Comparison of ENCODE assay signal across 9 cellular contexts in genomic region chr12:26878661-26879119, GRCh38. TPM values are rescaled to one million over a fixed set of nuclear protein-coding genes. Genes with fewer than 3 reads are reported as not detected.
DNase-seq lines count a peak whose midpoint lies in the region; ATAC-seq, FAIRE-seq and TF ChIP-seq lines count a peak whose summit lies in the region.
"Had no signal": no experiment of that assay in that cellular context is flagged by ENCODE, and none has a peak within 500 bp of the region (broad histone marks: within the 10 kb centered on the region; RNA-seq: fewer than 3 reads in every experiment).

No MANE protein-coding gene starts in this region.

- no peaks in the 10 kb centered on the region for H3K27me3 ChIP-seq in tibial nerve
- H3K27me3 ChIP-seq: ascending aorta had no signal

- TF ChIP-seq CTCF in RWPE1 (conservative IDR thresholded peaks at IDR 0.05; ENCODE audit: low read depth), result no peak
- TF ChIP-seq CTCF in tibial nerve (IDR thresholded peaks at IDR 0.05), result no peak

- peak; percentile 33 to 57 for TF ChIP-seq EP300 in tibial nerve (IDR thresholded peaks at IDR 0.05)

- POLR2A ChIA-PET in RWPE1 (lab: Yijun Ruan, JAX; ENCODE audit: low non-redundant PET), result no interaction called here

- H3K9me3 ChIP-seq in tibial nerve, result no peaks in the 10 kb centered on the region
- H3K9me3 ChIP-seq: ascending aorta had no signal

- WGBS in tibial nerve, 2 donors, result 31 to 49% methylated on average over 6 of the region's 6 CpGs

- H3K4me1 ChIP-seq in tibial nerve, result peaks cover 0 to 21% (median 0%) of the 10 kb centered on the region in 4 donors
- H3K4me1 ChIP-seq: ascending aorta had no signal

- CTCF ChIA-PET in RWPE1 (lab: Yijun Ruan, JAX), result interaction anchor here (0.6 to 0.7 kb wide), 2 partner anchors 13 to 450 kb away, joined by 3 read pairs; no protein-coding TSS in a partner anchor

- H3K27ac ChIP-seq in RWPE1 (peak overlapping the region; percentile 67), tibial nerve (peak overlapping the region in 2 of 4 donors; percentile 34 to 60)
- H3K27ac ChIP-seq: ascending aorta had no signal

- peak; percentile 66 for ATAC-seq in HG03439 (IDR thresholded peaks at IDR 0.05; ENCODE audit: unreplicated experiment)

- TF ChIP-seq POLR2A in tibial nerve (IDR thresholded peaks at IDR 0.05), result no peak
- TF ChIP-seq POLR2A in erythroblast (IDR thresholded peaks at IDR 0.05; ENCODE audit: low read length), result no peak

- peak; percentile 74 for FAIRE-seq in GM18507 (lab: Jason Lieb, UNC)

- no peaks in the 10 kb centered on the region for H3K36me3 ChIP-seq in tibial nerve
- H3K36me3 ChIP-seq: ascending aorta had no signal

- peak; percentile 32 for DNase-seq in GM18507 (ENCODE audit: extremely low spot score, insufficient read length, low read depth)
- DNase-seq in RWPE1 (ENCODE audit: low spot score), result no peak
- DNase-seq in hypothalamus (lab: John Stamatoyannopoulos, UW), result peak in 26 of 51 donors; percentile 1 to 39 (median 12)
- peak; percentile 26 to 51 for DNase-seq in tibial nerve (ENCODE audit: low spot score in 2 of 2)
- DNase-seq in NOMO-1 treated with dmso at 0.1 percent for 144 hours (lab: John Stamatoyannopoulos, UW; ENCODE audit: unreplicated experiment), result no peak
- no peak for DNase-seq in central memory CD4-positive, alpha-beta T cell
- DNase-seq in erythroblast (lab: John Stamatoyannopoulos, UW), result no peak

- no peak overlapping the region for H3K4me3 ChIP-seq in tibial nerve
- H3K4me3 ChIP-seq: ascending aorta had no signal

RNA-seq across cellular contexts. Expression of gene ITPR2, which starts 45.7 kb away (rescaled TPM):
- total RNA-seq in tibial nerve, result 10 to 100 TPM; 32.6 to 49.8 (median 39.9) TPM

RNA-seq across cellular contexts. Expression of gene INTS13, which starts 59.1 kb away (rescaled TPM):
- total RNA-seq in tibial nerve, result 10 to 100 TPM; 12.4 to 31.5 (median 19.5) TPM

RNA-seq across cellular contexts. Expression of gene FGFR1OP2, which starts 59.6 kb away (rescaled TPM):
- total RNA-seq in tibial nerve, result 100 to 1,000 TPM; 106 to 142 (median 129) TPM

Comparison
In these comparisons a context has a peak if more than half of its experiments do, and no peak if none do; other contexts are left out.
1. DNase-seq: peak in GM18507 (single experiment), hypothalamus (26 of 51) and tibial nerve (2 of 2); none in RWPE1 (single experiment), NOMO-1 treated with dmso at 0.1 percent for 144 hours (single experiment), central memory CD4-positive, alpha-beta T cell (single experiment) and erythroblast (0 of 2).